ENCODE assay signal across 15 cellular contexts in the genomic region with DNA sequence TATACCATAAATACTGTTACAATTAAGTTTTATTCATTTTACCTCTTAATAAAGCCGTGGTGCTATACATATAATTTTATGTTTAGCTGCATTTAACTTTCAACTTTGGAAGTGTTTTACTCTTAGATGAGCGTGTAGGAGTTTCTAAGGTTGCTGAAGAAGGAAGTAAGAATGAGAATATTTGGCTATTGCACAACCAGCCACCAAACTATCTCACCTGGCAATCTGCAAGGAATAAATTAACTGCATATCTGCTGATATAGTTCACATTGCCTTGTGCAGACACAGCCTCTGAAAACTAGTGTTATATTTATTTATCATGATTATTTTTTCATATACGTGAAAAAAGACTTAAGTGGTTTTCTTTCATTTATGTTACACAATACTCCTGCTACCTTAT.
"Had no signal": no experiment of that assay in that cellular context is flagged by ENCODE, and none has a peak within 500 bp of the region (broad histone marks: within the 10 kb centered on the region; RNA-seq: fewer than 3 reads in every experiment).

No MANE protein-coding gene starts in this region.

- H3K27ac Mint-ChIP-seq: natural killer cell had no signal

- H3K4me1 ChIP-seq: colonic mucosa had no signal

- H3K36me3 Mint-ChIP-seq: natural killer cell had no signal

- H3K4me3 Mint-ChIP-seq: natural killer cell, neural crest cell had no signal

- H3K27me3 ChIP-seq: colonic mucosa, esophagus squamous epithelium, ovary, right atrium auricular region had no signal

- H3K36me3 ChIP-seq: colonic mucosa, esophagus squamous epithelium, ovary, right atrium auricular region had no signal

- H3K9me3 ChIP-seq: colonic mucosa, esophagus squamous epithelium, mucosa of descending colon, ovary, psoas muscle, right atrium auricular region had no signal

- H3K4me3 ChIP-seq: colonic mucosa, esophagus squamous epithelium, mucosa of descending colon, ovary, psoas muscle, right atrium auricular region, smooth muscle cell had no signal

- H3K9me3 Mint-ChIP-seq: natural killer cell, neural crest cell had no signal

- H3K4me2 ChIP-seq: smooth muscle cell had no signal

- H3K27ac ChIP-seq: colonic mucosa, esophagus squamous epithelium, ovary, psoas muscle, right atrium auricular region had no signal

- ATAC-seq: left colon, mucosa of descending colon, natural killer cell, psoas muscle had no signal

- DNase-seq: colonic mucosa; dermis blood vessel endothelial cell; esophagus squamous epithelium; foreskin fibroblast; kidney; left colon; mucosa of descending colon; natural killer cell; ovary; psoas muscle; stimulated activated CD4-positive, alpha-beta T cell treated with anti-CD3 and anti-CD28 coated beads, Interleukin-2, amount 100 ng/mL, for 48 hours; stimulated activated naive CD4-positive, alpha-beta T cell treated with Interleukin-2 at 50 U/mL for 16 hours had no signal
